20 cellular contexts compared by ENCODE assay signal in genomic region chr9:4866239-4866969, GRCh38.
A peak's percentile ranks its signal among the peaks of the same experiment; 100 is the strongest.
DNase-seq lines count a peak whose midpoint lies in the region; ATAC-seq and TF ChIP-seq lines count a peak whose summit lies in the region.
"Had no signal": no experiment of that assay in that cellular context is flagged by ENCODE, and none has a peak within 500 bp of the region (broad histone marks: within the 10 kb centered on the region; RNA-seq: fewer than 3 reads in every experiment).

No MANE protein-coding gene starts in this region.

- TF ChIP-seq POLR2A in IMR-90 (IDR thresholded peaks at IDR 0.05; ENCODE audit: low read depth, low read length) (no peak), gastrocnemius medialis (IDR thresholded peaks at IDR 0.05) (no peak)

- H3K27me3 ChIP-seq in IMR-90 (ENCODE audit: control insufficient read depth, insufficient read depth, low read length) (no peaks in the 10 kb centered on the region), gastrocnemius medialis (no peaks in the 10 kb centered on the region), WERI-Rb-1 (ENCODE audit: insufficient read depth, low read depth, severe bottlenecking) (no peaks in the 10 kb centered on the region)
- H3K27me3 ChIP-seq: brain microvascular endothelial cell, sigmoid colon, uterus had no signal

- no peak overlapping the region for H2BK20ac ChIP-seq in IMR-90 (ENCODE audit: low read depth, low read length)

- H2AK5ac ChIP-seq in IMR-90 (ENCODE audit: low read depth, low read length), result no peak overlapping the region

- TF ChIP-seq RAD21 in IMR-90 (IDR thresholded peaks at IDR 0.05; ENCODE audit: low read length), result no peak

- H2AFZ ChIP-seq in IMR-90 (replicated peaks; ENCODE audit: low read length, poor library complexity), result no peak overlapping the region

- no peak overlapping the region for H3K14ac ChIP-seq in IMR-90 (replicated peaks; ENCODE audit: low read depth, low read length)

- TF ChIP-seq CTCF in IMR-90 (conservative IDR thresholded peaks at IDR 0.05; ENCODE audit: low read depth, low read length), result no peak
- no peak for TF ChIP-seq CTCF in gastrocnemius medialis (IDR thresholded peaks at IDR 0.05 in 4 of 5, conservative IDR thresholded peaks at IDR 0.05 in 1 of 5)
- TF ChIP-seq CTCF in WERI-Rb-1 (IDR thresholded peaks at IDR 0.05; ENCODE audit: low read depth, low read length), result no peak

- H3K36me3 Mint-ChIP-seq in activated CD8-positive, alpha-beta memory T cell treated with anti-CD3 and anti-CD28 coated beads, Interleukin-2, amount 10 ng/mL, durations not matched to agents 7 days and 5 days, result peaks cover 19% of the 10 kb centered on the region

- CTCF ChIA-PET in activated CD8-positive, alpha-beta memory T cell treated with anti-CD3 and anti-CD28 coated beads, Interleukin-2, amount 10 ng/mL, durations not matched to agents 7 days and 5 days (lab: Charles Lee), result interaction anchor here (1.0 to 2.2 kb wide), 5 partner anchors 9 to 121 kb away, joined by 3 to 12 read pairs (median 4); no protein-coding TSS in a partner anchor
- CTCF ChIA-PET in IMR-90 (lab: Yijun Ruan, JAX), result no interaction called here

- H3K9me1 ChIP-seq in IMR-90 (ENCODE audit: insufficient read depth, low read length), result peaks cover 7% of the 10 kb centered on the region; the same call in 1 of the 2 replicates

- no peak overlapping the region for H2AK9ac ChIP-seq in IMR-90 (replicated peaks; ENCODE audit: low read depth, low read length, poor library complexity)

- H3K27ac Mint-ChIP-seq in activated CD8-positive, alpha-beta memory T cell treated with anti-CD3 and anti-CD28 coated beads, Interleukin-2, amount 10 ng/mL, durations not matched to agents 7 days and 5 days, result peak overlapping the region; percentile 75
- H3K27ac Mint-ChIP-seq: stimulated activated naive B cell treated with anti-CD40 and anti-IgM and Interleukin-4, amounts not matched to agents 10 μg/mL and 1 μg/mL and 100 μg/mL, for 72 hours; T-cell had no signal

- no peak overlapping the region for H4K91ac ChIP-seq in IMR-90 (ENCODE audit: insufficient read depth, low read depth, low read length)

- peaks cover 27% of the 10 kb centered on the region for H3K4me1 Mint-ChIP-seq in activated CD8-positive, alpha-beta memory T cell treated with anti-CD3 and anti-CD28 coated beads, Interleukin-2, amount 10 ng/mL, durations not matched to agents 7 days and 5 days
- H3K4me1 Mint-ChIP-seq: stimulated activated naive B cell treated with anti-CD40 and anti-IgM and Interleukin-4, amounts not matched to agents 10 μg/mL and 1 μg/mL and 100 μg/mL, for 72 hours had no signal

- dilution Hi-C loops in IMR-90 (cut with HindIII; ENCODE audit: low sequenced_read_pairs, unreplicated experiment), result no loop called here

- in situ Hi-C loops in IMR-90 (cut with MboI; ENCODE audit: low sequenced_read_pairs) (no loop called here), gastrocnemius medialis (cut with MboI; ENCODE audit: low sequenced_read_pairs in 4 of 4) (no loop called here)

- H3K4me3 Mint-ChIP-seq in activated CD8-positive, alpha-beta memory T cell treated with anti-CD3 and anti-CD28 coated beads, Interleukin-2, amount 10 ng/mL, durations not matched to agents 7 days and 5 days, result no peak overlapping the region
- H3K4me3 Mint-ChIP-seq: stimulated activated naive B cell treated with anti-CD40 and anti-IgM and Interleukin-4, amounts not matched to agents 10 μg/mL and 1 μg/mL and 100 μg/mL, for 72 hours; T-cell had no signal

- no peak overlapping the region for H2BK120ac ChIP-seq in IMR-90 (ENCODE audit: low read depth, low read length)

- H4K8ac ChIP-seq in IMR-90 (ENCODE audit: low read depth in 2 of 2, low read length in 2 of 2), result no peak overlapping the region

- H3K4ac ChIP-seq in IMR-90 (ENCODE audit: low read depth, low read length), result no peak overlapping the region

- peaks cover 0 to 3% of the 10 kb centered on the region in 2 experiments; a peak in 1 of 4 replicates for H3K79me1 ChIP-seq in IMR-90 (ENCODE audit: low read depth in 1 of 2, low read length in 2 of 2)

- H4K5ac ChIP-seq in IMR-90 (ENCODE audit: low read depth, low read length), result no peak overlapping the region

- H3K4me2 ChIP-seq in IMR-90 (ENCODE audit: low read depth, low read length), result no peak overlapping the region

- H3K36me3 ChIP-seq in IMR-90 (ENCODE audit: control insufficient read depth, insufficient read depth, low read length) (no peaks in the 10 kb centered on the region), gastrocnemius medialis (peaks cover 0 to under 1% of the 10 kb centered on the region in 2 donors), WERI-Rb-1 (peaks cover under 1% of the 10 kb centered on the region)
- H3K36me3 ChIP-seq: sigmoid colon, uterus had no signal

- H3K27me3 Mint-ChIP-seq in activated CD8-positive, alpha-beta memory T cell treated with anti-CD3 and anti-CD28 coated beads, Interleukin-2, amount 10 ng/mL, durations not matched to agents 7 days and 5 days, result no peaks in the 10 kb centered on the region
- H3K27me3 Mint-ChIP-seq: stimulated activated naive B cell treated with anti-CD40 and anti-IgM and Interleukin-4, amounts not matched to agents 10 μg/mL and 1 μg/mL and 100 μg/mL, for 72 hours; T-cell had no signal

- peak; percentile 82 for ATAC-seq in activated CD8-positive, alpha-beta memory T cell treated with anti-CD3 and anti-CD28 coated beads, Interleukin-2, amount 10 ng/mL, durations not matched to agents 7 days and 5 days
- ATAC-seq in IMR-90 (ENCODE audit: low read depth) (no peak), gastrocnemius medialis (peak; percentile 45 to 85)
- ATAC-seq: left cardiac atrium; stimulated activated naive B cell treated with anti-CD40 and anti-IgM and Interleukin-4, amounts not matched to agents 10 μg/mL and 1 μg/mL and 100 μg/mL, for 72 hours had no signal

- no peak overlapping the region for H2BK15ac ChIP-seq in IMR-90 (ENCODE audit: low read depth, low read length)

- H3K56ac ChIP-seq in IMR-90 (ENCODE audit: extremely low read depth, insufficient read depth, low read length), result no peak overlapping the region

- H3K4me3 ChIP-seq in IMR-90 (ENCODE audit: insufficient read depth, low read depth, low read length) (no peak overlapping the region), gastrocnemius medialis (no peak overlapping the region), WERI-Rb-1 (ENCODE audit: low read depth, low read length) (no peak overlapping the region)
- H3K4me3 ChIP-seq: sigmoid colon, uterus had no signal

- BruUV-seq in IMR-90 (replicated peaks; lab: Mats Ljungman, UMichigan), result no TSS peak

- no peak overlapping the region for H2BK5ac ChIP-seq in IMR-90 (ENCODE audit: low read depth, low read length, poor library complexity, severe bottlenecking)

- H3K23ac ChIP-seq in IMR-90 (ENCODE audit: low read depth, low read length), result no peak overlapping the region; the same call in 1 of the 2 replicates

- H4K20me1 ChIP-seq in IMR-90 (ENCODE audit: insufficient read depth, low read length), result no peaks in the 10 kb centered on the region

- WGBS in IMR-90 (ENCODE audit: extremely low coverage in 2 of 2, insufficient read length in 1 of 2), 2 experiments, result no CpG with 5 or more reads among the region's 6 CpGs

- DNase-seq in activated CD8-positive, alpha-beta memory T cell treated with anti-CD3 and anti-CD28 coated beads, Interleukin-2, amount 10 ng/mL, durations not matched to agents 7 days and 5 days, result peak; percentile 59
- DNase-seq in activated CD8-positive, alpha-beta memory T cell treated with anti-CD3 and anti-CD28 coated beads, Interleukin-2, amount 50 U/mL, for 4 hours, result no peak
- DNase-seq in IMR-90 (peak; percentile 3), amniotic epithelial cell (ENCODE audit: low read depth) (peak; percentile 54), gastrocnemius medialis (peak in 1 of 2 donors; percentile 37), NAMALWA (ENCODE audit: low spot score) (no peak), retina (no peak), WERI-Rb-1 (no peak)
- DNase-seq: activated CD4-positive, CD25-positive, alpha-beta regulatory T cell treated with anti-CD3 and anti-CD28 coated beads, Interleukin-2, amount 50 U/mL, for 72 hours; brain microvascular endothelial cell; Caco-2; HCEC 1CT; left cardiac atrium; NCI-H1048; NCI-H82; occipital lobe; sigmoid colon; stimulated activated naive B cell treated with anti-CD40 and anti-IgM and Interleukin-4, amounts not matched to agents 10 μg/mL and 1 μg/mL and 100 μg/mL, for 72 hours; T-cell; uterus had no signal

- intact Hi-C loops in IMR-90 (cut with micrococcal nuclease) (no loop called here), gastrocnemius medialis (cut with DNase I; ENCODE audit: low total_unique reads) (no loop called here)

- H3K9me3 ChIP-seq in IMR-90 (ENCODE audit: control insufficient read depth, insufficient read depth, low read length), result no peaks in the 10 kb centered on the region
- H3K9me3 ChIP-seq in gastrocnemius medialis, result no peaks in the 10 kb centered on the region
- H3K9me3 ChIP-seq in WERI-Rb-1 (ENCODE audit: severe bottlenecking), result no peaks in the 10 kb centered on the region
- H3K9me3 ChIP-seq: Caco-2, sigmoid colon, uterus had no signal

- POLR2A ChIA-PET in IMR-90 (lab: Charles Lee; ENCODE audit: unreplicated experiment), result interaction anchor here (0.6 kb wide), 1 partner anchor 150 kb away, joined by 8 read pairs; no protein-coding TSS in a partner anchor

- H3K18ac ChIP-seq in IMR-90 (ENCODE audit: low read depth, low read length), result no peak overlapping the region

- no peak overlapping the region for H3K9ac ChIP-seq in IMR-90 (ENCODE audit: low read depth, low read length)

- H3K27ac ChIP-seq in IMR-90 (ENCODE audit: insufficient read depth, low read length) (no peak overlapping the region), gastrocnemius medialis (peak overlapping the region in 3 of 4 donors; percentile 2 to 69 (median 6)), WERI-Rb-1 (no peak overlapping the region)
- H3K27ac ChIP-seq: brain microvascular endothelial cell, sigmoid colon, uterus had no signal

- no peaks in the 10 kb centered on the region for H3K9me3 Mint-ChIP-seq in activated CD8-positive, alpha-beta memory T cell treated with anti-CD3 and anti-CD28 coated beads, Interleukin-2, amount 10 ng/mL, durations not matched to agents 7 days and 5 days (ENCODE audit: low read depth)
- H3K9me3 Mint-ChIP-seq: stimulated activated naive B cell treated with anti-CD40 and anti-IgM and Interleukin-4, amounts not matched to agents 10 μg/mL and 1 μg/mL and 100 μg/mL, for 72 hours; T-cell had no signal

- H3K4me1 ChIP-seq in IMR-90 (ENCODE audit: control insufficient read depth, insufficient read depth, low read length) (no peaks in the 10 kb centered on the region; the same call in 1 of the 2 replicates), gastrocnemius medialis (peaks cover 44 to 47% of the 10 kb centered on the region in 2 donors)
- H3K4me1 ChIP-seq: sigmoid colon, uterus had no signal

TF ChIP-seq in IMR-90, 13 proteins besides CTCF, POLR2A, EP300 and RAD21 (continues in another document):
- TF ChIP-seq, protein P1, sequence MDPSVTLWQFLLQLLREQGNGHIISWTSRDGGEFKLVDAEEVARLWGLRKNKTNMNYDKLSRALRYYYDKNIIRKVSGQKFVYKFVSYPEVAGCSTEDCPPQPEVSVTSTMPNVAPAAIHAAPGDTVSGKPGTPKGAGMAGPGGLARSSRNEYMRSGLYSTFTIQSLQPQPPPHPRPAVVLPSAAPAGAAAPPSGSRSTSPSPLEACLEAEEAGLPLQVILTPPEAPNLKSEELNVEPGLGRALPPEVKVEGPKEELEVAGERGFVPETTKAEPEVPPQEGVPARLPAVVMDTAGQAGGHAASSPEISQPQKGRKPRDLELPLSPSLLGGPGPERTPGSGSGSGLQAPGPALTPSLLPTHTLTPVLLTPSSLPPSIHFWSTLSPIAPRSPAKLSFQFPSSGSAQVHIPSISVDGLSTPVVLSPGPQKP (IDR thresholded peaks at IDR 0.05; ENCODE audit: borderline replicate concordance, low read depth, low read length), result no peak

Comparison
In these comparisons a context has a peak if more than half of its experiments do, and no peak if none do; other contexts are left out.
1. DNase-seq: peak in activated CD8-positive, alpha-beta memory T cell treated with anti-CD3 and anti-CD28 coated beads, Interleukin-2, amount 10 ng/mL, durations not matched to agents 7 days and 5 days (single experiment), IMR-90 (single experiment) and amniotic epithelial cell (single experiment); none in activated CD8-positive, alpha-beta memory T cell treated with anti-CD3 and anti-CD28 coated beads, Interleukin-2, amount 50 U/mL, for 4 hours (single experiment), NAMALWA (single experiment), retina (single experiment) and WERI-Rb-1 (single experiment).
2. H3K27ac ChIP-seq: peak in gastrocnemius medialis (3 of 4); none in IMR-90 (single experiment) and WERI-Rb-1 (single experiment).